ENCODE assay signal across 14 cellular contexts in genomic region chr11:111367411-111368284, GRCh38. TPM values are rescaled to one million over a fixed set of nuclear protein-coding genes. Genes with fewer than 3 reads are reported as not detected.
A peak's percentile ranks its signal among the peaks of the same experiment; 100 is the strongest.
DNase-seq lines count a peak whose midpoint lies in the region; ATAC-seq, FAIRE-seq and TF ChIP-seq lines count a peak whose summit lies in the region.
"Had no signal": no experiment of that assay in that cellular context is flagged by ENCODE, and none has a peak within 500 bp of the region (broad histone marks: within the 10 kb centered on the region; RNA-seq: fewer than 3 reads in every experiment).

No MANE protein-coding gene starts in this region.

- intact Hi-C loops in OCI-LY7 (cut with micrococcal nuclease; ENCODE audit: unreplicated experiment), result loop anchor here (1.0 kb wide), 1 partner anchor 12 kb away; the partner anchor contains the start of gene POU2AF1
- intact Hi-C loops in Calu3 (cut with micrococcal nuclease; ENCODE audit: unreplicated experiment), result loop anchor here (10.0 kb wide), 1 partner anchor 47 kb away; no protein-coding TSS in a partner anchor

- CTCF ChIA-PET in OCI-LY7 (lab: Charles Lee; ENCODE audit: unreplicated experiment) (interaction anchor here (0.7 to 1.4 kb wide), 2 partner anchors 34 to 50 kb away, joined by 3 read pairs; no protein-coding TSS in a partner anchor), Calu3 (lab: Charles Lee) (no interaction called here)

- BruUV-seq in OCI-LY7 (replicated peaks; lab: Mats Ljungman, UMichigan) (no TSS peak), Calu3 (replicated peaks; lab: Mats Ljungman, UMichigan) (no TSS peak)

- H3K4me1 Mint-ChIP-seq in Calu3 (ENCODE audit: low read depth, unreplicated experiment), result peaks cover 1% of the 10 kb centered on the region

- no peaks in the 10 kb centered on the region for H3K9me2 ChIP-seq in OCI-LY7 (ENCODE audit: insufficient read depth, low read length)

- peaks cover 100% of the 10 kb centered on the region for H3K4me1 ChIP-seq in OCI-LY7 (ENCODE audit: insufficient read depth, low read length, poor library complexity, severe bottlenecking)

- H3K27ac Mint-ChIP-seq in Calu3 (ENCODE audit: unreplicated experiment), result no peak overlapping the region
- H3K27ac Mint-ChIP-seq: activated naive CD4-positive, alpha-beta T cell treated with anti-CD3 and anti-CD28 coated beads, Interleukin-2, amount 50 U/mL, for 24 hours; CD4-positive, alpha-beta memory T cell; T-helper 17 cell had no signal

- POLR2A ChIA-PET in OCI-LY7 (lab: Charles Lee), result interaction anchor here (0.5 to 24.8 kb wide), 10 partner anchors 10 to 1135 kb away, joined by 3 to 577 read pairs (median 4); partner anchors contain the start of gene POU2AF1

- peaks cover 56% of the 10 kb centered on the region for H4K20me1 ChIP-seq in OCI-LY7 (ENCODE audit: insufficient read depth, low read length)

- no peak overlapping the region for H2AFZ ChIP-seq in OCI-LY7 (ENCODE audit: low read length)

- peaks cover 100% of the 10 kb centered on the region for H3K79me2 ChIP-seq in OCI-LY7 (ENCODE audit: insufficient read depth, low read depth, low read length)

- H3K9me3 Mint-ChIP-seq in Calu3 (ENCODE audit: low read depth, unreplicated experiment), result no peaks in the 10 kb centered on the region
- H3K9me3 Mint-ChIP-seq: CD4-positive, alpha-beta memory T cell had no signal

- peak overlapping the region; percentile 73 for H3K27ac ChIP-seq in OCI-LY7 (ENCODE audit: low read depth, low read length, poor library complexity, severe bottlenecking)
- H3K27ac ChIP-seq: HL-60 had no signal

- FAIRE-seq in GM12892 (lab: Jason Lieb, UNC), result peak; percentile 100
- FAIRE-seq: endothelial cell of umbilical vein had no signal

- DNase-seq in GM12892 (ENCODE audit: insufficient read length) (no peak), OCI-LY7 (ENCODE audit: low spot score) (peak; percentile 77), DMS153 (lab: John Stamatoyannopoulos, UW) (no peak), erythroblast (lab: John Stamatoyannopoulos, UW) (no peak), Calu3 (no peak), HuH-7 (ENCODE audit: low spot score) (no peak)
- DNase-seq: CD4-positive, alpha-beta memory T cell; stomach; T-helper 17 cell had no signal

- H3K4me3 Mint-ChIP-seq in Calu3 (ENCODE audit: low read depth, unreplicated experiment), result no peak overlapping the region
- H3K4me3 Mint-ChIP-seq: activated naive CD4-positive, alpha-beta T cell treated with anti-CD3 and anti-CD28 coated beads, Interleukin-2, amount 50 U/mL, for 24 hours; T-helper 17 cell had no signal

- no peaks in the 10 kb centered on the region for H3K9me3 ChIP-seq in OCI-LY7 (ENCODE audit: low read length)
- H3K9me3 ChIP-seq: stomach had no signal

- no peak for TF ChIP-seq CTCF in OCI-LY7 (conservative IDR thresholded peaks at IDR 0.05; ENCODE audit: low read length)
- no peak for TF ChIP-seq CTCF in Calu3 (IDR thresholded peaks at IDR 0.05; ENCODE audit: unreplicated experiment)

- H3K36me3 ChIP-seq in OCI-LY7 (ENCODE audit: insufficient read depth, low read length), result peaks cover 100% of the 10 kb centered on the region
- H3K36me3 ChIP-seq: stomach had no signal

- peak overlapping the region; percentile 39 for H3K4me3 ChIP-seq in OCI-LY7 (ENCODE audit: low read depth, low read length, poor library complexity, severe bottlenecking)
- H3K4me3 ChIP-seq: stomach had no signal

- TF ChIP-seq POLR2A in GM12892 (IDR thresholded peaks at IDR 0.05; ENCODE audit: low read depth, low read length), result no peak; the same call in 1 of the 2 replicates
- TF ChIP-seq POLR2A in erythroblast (IDR thresholded peaks at IDR 0.05; ENCODE audit: low read length), result no peak

- peak overlapping the region; percentile 96 for H3K4me2 ChIP-seq in OCI-LY7 (ENCODE audit: low read length)

- peak; percentile 39 for ATAC-seq in GM19438 (IDR thresholded peaks at IDR 0.05; ENCODE audit: low read depth, unreplicated experiment)
- ATAC-seq in HG02970 (IDR thresholded peaks at IDR 0.05; ENCODE audit: low FRiP score, unreplicated experiment), result peak; percentile 33
- ATAC-seq: T-helper 17 cell had no signal

- no peaks in the 10 kb centered on the region for H3K27me3 Mint-ChIP-seq in Calu3 (ENCODE audit: unreplicated experiment)
- H3K27me3 Mint-ChIP-seq: activated naive CD4-positive, alpha-beta T cell treated with anti-CD3 and anti-CD28 coated beads, Interleukin-2, amount 50 U/mL, for 24 hours; CD4-positive, alpha-beta memory T cell; T-helper 17 cell had no signal

- no peaks in the 10 kb centered on the region for H3K36me3 Mint-ChIP-seq in Calu3 (ENCODE audit: insufficient read depth, unreplicated experiment)
- H3K36me3 Mint-ChIP-seq: CD4-positive, alpha-beta memory T cell had no signal

RNA-seq across cellular contexts. Expression of gene POU2AF1, which starts 11.4 kb away (rescaled TPM):
- 151 TPM for polyA plus RNA-seq in GM12892 (2012; ENCODE audit: missing spikeins)
- 56.4 and 86.1 TPM in 2 replicates for total RNA-seq in OCI-LY7 (2014; rRNA removed; shearing (Covaris generic))
- total RNA-seq in OCI-LY7 (2022), result 285 and 315 TPM in 2 replicates
- not detected in 2 replicates for total RNA-seq in Calu3 (2022)
- total RNA-seq: endothelial cell of umbilical vein had no signal
- polyA plus RNA-seq: endothelial cell of umbilical vein had no signal

Comparison
In these comparisons a context has a peak if more than half of its experiments do, and no peak if none do; other contexts are left out.
1. RNA of gene POU2AF1, which starts 11.4 kb away (total RNA-seq): 56.4 to 315 TPM in OCI-LY7; not detected in Calu3; every median in the first group is over 10 times any median in the second.